Comparison of ENCODE assay signal across 1 cellular context in genomic region chr11:17207317-17208256, GRCh38.
TF ChIP-seq lines count a peak whose summit lies in the region.

Gene PIK3C2A (minus strand): TSS chr11:17207986. CDS start chr11:17169741, 38,245 bp downstream.

TF ChIP-seq in K562, 482 proteins besides CTCF, POLR2A, EP300 and RAD21 (continued from another document and continues in another):
- TF ChIP-seq HBP1 (CRISPR knock-in tag; IDR thresholded peaks at IDR 0.05) (no peak), CUX1 (CRISPR knock-in tag; IDR thresholded peaks at IDR 0.05) (no peak), TEAD2 (tag; IDR thresholded peaks at IDR 0.05) (no peak), TAF1 (IDR thresholded peaks at IDR 0.05; ENCODE audit: control insufficient read depth, extremely low read depth, insufficient read depth, low read length, severe bottlenecking) (peak; percentile 77), ZBTB33 (CRISPR knock-in tag; IDR thresholded peaks at IDR 0.05) (no peak; the same call in 1 of the 2 replicates), ZNF655 (CRISPR knock-in tag; IDR thresholded peaks at IDR 0.05) (no peak), PHF8 (IDR thresholded peaks at IDR 0.05; ENCODE audit: borderline replicate concordance, low read length) (peak; percentile 97), SRSF9 (IDR thresholded peaks at IDR 0.05; ENCODE audit: borderline replicate concordance, low read depth, low read length) (no peak), SNIP1 (IDR thresholded peaks at IDR 0.05; ENCODE audit: low read depth) (no peak), PPARD (CRISPR knock-in tag; IDR thresholded peaks at IDR 0.05) (no peak), PHB2 (IDR thresholded peaks at IDR 0.05; ENCODE audit: low read depth) (no peak), KAT7 (CRISPR knock-in tag; IDR thresholded peaks at IDR 0.05; ENCODE audit: borderline replicate concordance) (peak; percentile 75; the same call in 1 of the 2 replicates), HEY1 (CRISPR knock-in tag; IDR thresholded peaks at IDR 0.05; ENCODE audit: borderline replicate concordance) (no peak), ELK3 (CRISPR knock-in tag; IDR thresholded peaks at IDR 0.05) (no peak), U2AF1 (optimal IDR thresholded peaks at IDR 0.05; ENCODE audit: low read depth, low read length) (peak; percentile 56), MEIS2 (IDR thresholded peaks at IDR 0.05; ENCODE audit: partially characterized antibody) (no peak), PHF20 (IDR thresholded peaks at IDR 0.05; ENCODE audit: partially characterized antibody) (peak; percentile 31), POLR2B (IDR thresholded peaks at IDR 0.05; ENCODE audit: low read depth, partially characterized antibody) (peak; percentile 87), SREBF1 (IDR thresholded peaks at IDR 0.05; ENCODE audit: borderline replicate concordance, low read depth, low read length) (peak; percentile 83), DLX4 (CRISPR knock-in tag; IDR thresholded peaks at IDR 0.05) (no peak), E2F4 (CRISPR knock-in tag; IDR thresholded peaks at IDR 0.05; ENCODE audit: low read depth) (no peak), SAP30 (IDR thresholded peaks at IDR 0.05; ENCODE audit: borderline replicate concordance, insufficient read depth, low read depth, low read length, poor library complexity, severe bottlenecking) (peak; percentile 30), HMGN3 (IDR thresholded peaks at IDR 0.05; ENCODE audit: borderline replicate concordance, extremely low read depth, insufficient read length, low read depth, low read length) (no peak), PTTG1 (tag; IDR thresholded peaks at IDR 0.05; ENCODE audit: low read depth) (no peak), CGGBP1 (CRISPR knock-in tag; IDR thresholded peaks at IDR 0.05) (no peak), THRB (CRISPR knock-in tag; conservative IDR thresholded peaks at IDR 0.05) (no peak), FUS (optimal IDR thresholded peaks at IDR 0.05; ENCODE audit: low read depth, low read length) (no peak), ZNF134 (CRISPR knock-in tag; conservative IDR thresholded peaks at IDR 0.05) (no peak), DDX20 (tag; IDR thresholded peaks at IDR 0.05; ENCODE audit: low read depth) (no peak), TRIM25 (IDR thresholded peaks at IDR 0.05; ENCODE audit: borderline replicate concordance) (no peak), SLC30A9 (CRISPR knock-in tag; IDR thresholded peaks at IDR 0.05) (no peak), SMARCB1 (IDR thresholded peaks at IDR 0.05; ENCODE audit: insufficient read length, low read depth) (no peak), ATF4 (CRISPR knock-in tag; IDR thresholded peaks at IDR 0.05) (no peak), ZEB2 (IDR thresholded peaks at IDR 0.05) (no peak), GTF2E2 (tag; IDR thresholded peaks at IDR 0.05) (no peak), ZNF395 (CRISPR knock-in tag; IDR thresholded peaks at IDR 0.05) (0 out of 2 replicates have a peak, but pooled peaks have one; percentile 59), NCOA1 (IDR thresholded peaks at IDR 0.05; ENCODE audit: low read depth) (no peak), RBFOX2 (IDR thresholded peaks at IDR 0.05; ENCODE audit: low read depth, low read length) (peak; percentile 94), ZNF398 (CRISPR knock-in tag; IDR thresholded peaks at IDR 0.05) (no peak)
